16 cellular contexts compared by ENCODE assay signal in genomic region chr2:48755473-48755872, GRCh38. TPM values are rescaled to one million over a fixed set of nuclear protein-coding genes. Genes with fewer than 3 reads are reported as not detected.
A peak's percentile ranks its signal among the peaks of the same experiment; 100 is the strongest.
DNase-seq lines count a peak whose midpoint lies in the region; ATAC-seq and TF ChIP-seq lines count a peak whose summit lies in the region.
"Had no signal": no experiment of that assay in that cellular context is flagged by ENCODE, and none has a peak within 500 bp of the region (broad histone marks: within the 10 kb centered on the region; RNA-seq: fewer than 3 reads in every experiment).

Gene LHCGR (minus strand): TSS chr2:48755724. CDS start chr2:48755671, 53 bp downstream.

- H3K4me3 ChIP-seq in RWPE2 (ENCODE audit: severe bottlenecking) (no peak within 1 kb of the TSS), neuronal stem cell (ENCODE audit: low read length in 2 of 2) (peak within 1 kb of the TSS in 1 of 2 donors; percentile 71)

- H3K4me1 ChIP-seq in RWPE2 (ENCODE audit: insufficient read depth, poor library complexity, severe bottlenecking): no peaks in the 10 kb centered on the region
- peaks cover 3 to 14% of the 10 kb centered on the region in 2 donors for H3K4me1 ChIP-seq in neuronal stem cell (ENCODE audit: control insufficient read depth in 2 of 2, insufficient read depth in 1 of 2, low read depth in 1 of 2, low read length in 2 of 2)

- H2BK5ac ChIP-seq in neuronal stem cell (ENCODE audit: low read length): peak within 1 kb of the TSS; percentile 69

- no peaks in the 10 kb centered on the region for H3K79me1 ChIP-seq in neuronal stem cell (ENCODE audit: low read depth, low read length)

- no peak within 1 kb of the TSS for H2BK120ac ChIP-seq in neuronal stem cell (ENCODE audit: low read depth, low read length)

- no CpG with 5 or more reads among the region's 37 CpGs for WGBS in neuronal stem cell (ENCODE audit: extremely low coverage in 2 of 2, insufficient read length in 2 of 2, insufficient replicate concordance in 1 of 2), 2 donors

- H3K23ac ChIP-seq in neuronal stem cell (ENCODE audit: low read depth, low read length, poor library complexity): peak within 1 kb of the TSS; percentile 17

- peak within 1 kb of the TSS; percentile 88 for H3K18ac ChIP-seq in neuronal stem cell (ENCODE audit: low read length)

- H3K36me3 ChIP-seq in RWPE2 (ENCODE audit: low read depth) (no peaks in the 10 kb centered on the region), neuronal stem cell (replicated peaks in 1 of 2; ENCODE audit: control insufficient read depth in 2 of 2, insufficient read depth in 2 of 2, low read length in 2 of 2) (no peaks in the 10 kb centered on the region)

- peak within 1 kb of the TSS; percentile 39 for H3K14ac ChIP-seq in neuronal stem cell (ENCODE audit: low read length)

- peak within 1 kb of the TSS; percentile 76 for H3K9ac ChIP-seq in neuronal stem cell (ENCODE audit: low read depth, low read length, poor library complexity)

- peak within 1 kb of the TSS; percentile 66 for H2BK15ac ChIP-seq in neuronal stem cell (ENCODE audit: low read length)

- DNase-seq in COLO668 (lab: John Stamatoyannopoulos, UW; ENCODE audit: unreplicated experiment): peak; percentile 48
- no peak for DNase-seq in RWPE2 (ENCODE audit: low spot score)
- peak; percentile 24 for DNase-seq in left cardiac atrium
- DNase-seq in neuronal stem cell (ENCODE audit: low spot score): no peak
- no peak for DNase-seq in AML-193 (lab: John Stamatoyannopoulos, UW)
- DNase-seq: activated CD8-positive, alpha-beta memory T cell treated with anti-CD3 and anti-CD28 coated beads, Interleukin-2, amount 50 U/mL, for 48 hours; COR-L47; cortex of kidney; NCI-H526 treated with DMSO at 0.1 percent for 48 hours; stimulated activated CD4-positive, alpha-beta T cell treated with anti-CD3 and anti-CD28 coated beads, Interleukin-15, amount 100 ng/mL, for 24 hours had no signal

- ATAC-seq in RWPE2 (ENCODE audit: low read depth) (peak; percentile 65; the same call in 2 of the 3 replicates), left cardiac atrium (peak; percentile 38 to 81), GM18511 (IDR thresholded peaks at IDR 0.05; ENCODE audit: unreplicated experiment) (no peak), HG03135 (IDR thresholded peaks at IDR 0.05; ENCODE audit: unreplicated experiment) (no peak), HG02981 (IDR thresholded peaks at IDR 0.05; ENCODE audit: unreplicated experiment) (no peak)
- ATAC-seq: left colon had no signal

- peak within 1 kb of the TSS; percentile 53 for H2AK5ac ChIP-seq in neuronal stem cell (ENCODE audit: low read depth, low read length)

- H3K27ac ChIP-seq in RWPE2 (ENCODE audit: poor library complexity, severe bottlenecking) (no peak within 1 kb of the TSS), neuronal stem cell (replicated peaks; ENCODE audit: low read length) (no peak within 1 kb of the TSS)

- peak within 1 kb of the TSS; percentile 87 for H3K4me2 ChIP-seq in neuronal stem cell (ENCODE audit: insufficient read depth, low read length, poor library complexity, severe bottlenecking)

- H4K8ac ChIP-seq in neuronal stem cell (ENCODE audit: low read depth, low read length): no peak within 1 kb of the TSS

- intact Hi-C loops in left cardiac atrium (cut with DNase I): no loop called here

- no peak for TF ChIP-seq CTCF in RWPE2 (IDR thresholded peaks at IDR 0.05; ENCODE audit: poor library complexity, severe bottlenecking)

- no peak within 1 kb of the TSS for H3K4ac ChIP-seq in neuronal stem cell (ENCODE audit: low read length)

- peaks cover 12% of the 10 kb centered on the region for H3K27me3 ChIP-seq in RWPE2 (ENCODE audit: insufficient read depth, poor library complexity, severe bottlenecking)
- H3K27me3 ChIP-seq in neuronal stem cell (ENCODE audit: control insufficient read depth in 3 of 3, insufficient read depth in 3 of 3, low read depth in 1 of 3, low read length in 3 of 3): peaks cover 3 to 39% (median 13%) of the 10 kb centered on the region in 3 experiments

- H2AFZ ChIP-seq in neuronal stem cell (ENCODE audit: low read length): peak within 1 kb of the TSS; percentile 68

- H2BK12ac ChIP-seq in neuronal stem cell (ENCODE audit: low read length): peak within 1 kb of the TSS; percentile 53

- no peaks in the 10 kb centered on the region for H3K9me3 ChIP-seq in RWPE2 (ENCODE audit: severe bottlenecking)
- H3K9me3 ChIP-seq in neuronal stem cell (replicated peaks in 1 of 2; ENCODE audit: control insufficient read depth in 2 of 2, insufficient read depth in 1 of 2, low read depth in 1 of 2, low read length in 2 of 2): peaks cover 0 to 3% of the 10 kb centered on the region in 2 donors

- H4K91ac ChIP-seq in neuronal stem cell (ENCODE audit: low read depth, low read length, poor library complexity): no peak within 1 kb of the TSS

RNA-seq across cellular contexts. Expression of gene LHCGR, which starts in this region (rescaled TPM):
- under 1 TPM; 0.26 to 0.44 TPM for total RNA-seq in left cardiac atrium
- polyA plus RNA-seq in neuronal stem cell (2013, experiment 1 of 2): 0.04 TPM
- polyA plus RNA-seq in neuronal stem cell (2013, experiment 2 of 2): 0.04 TPM
- total RNA-seq: left colon; T-helper 1 cell treated with Interleukin-12 subunit alpha and Interleukin-12 subunit beta and Interleukin-4 antibody, amounts not matched to agents 30 ng/mL and 1 ng/mL, for 36 hours had no signal
- polyA plus RNA-seq: IgD-negative memory B cell had no signal

Comparison
In these comparisons a context has a peak if more than half of its experiments do, and no peak if none do; other contexts are left out.
1. Peak in DNase-seq and ATAC-seq in left cardiac atrium; RNA of the gene not detected or under 1 TPM.